18 cellular contexts compared by ENCODE assay signal in the genomic region with DNA sequence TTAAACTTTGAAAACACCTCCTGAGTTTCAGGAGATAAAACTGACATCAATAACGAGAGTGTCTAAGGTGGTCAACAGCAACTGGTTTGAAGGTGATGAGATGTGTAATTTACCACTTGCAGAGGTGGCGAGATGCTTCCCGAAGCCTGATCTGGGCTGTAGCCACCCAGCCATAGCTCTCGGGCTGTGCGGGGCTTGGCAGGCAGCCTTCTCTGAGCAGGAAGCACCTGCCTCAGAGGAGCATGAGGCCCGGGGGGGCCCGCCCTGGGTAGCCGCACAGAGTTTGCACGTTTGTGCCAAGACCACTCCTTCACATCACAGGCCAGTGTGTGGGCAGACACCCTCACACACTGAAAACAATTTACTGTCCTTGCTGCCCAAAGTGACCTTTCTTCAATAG.
DNase-seq lines count a peak whose midpoint lies in the region; ATAC-seq, FAIRE-seq and TF ChIP-seq lines count a peak whose summit lies in the region.
"Had no signal": no experiment of that assay in that cellular context is flagged by ENCODE, and none has a peak within 500 bp of the region (broad histone marks: within the 10 kb centered on the region; RNA-seq: fewer than 3 reads in every experiment).

No MANE protein-coding gene starts in this region.

- H2AFZ ChIP-seq in Loucy (ENCODE audit: low read length) = peak overlapping the region; percentile 19; the same call in 1 of the 2 replicates
- H2AFZ ChIP-seq: GM23338 had no signal

- intact Hi-C loops in body of pancreas (cut with DNase I) = no loop called here
- intact Hi-C loops in pancreas (cut with DNase I) = no loop called here

- no peak for ATAC-seq in body of pancreas
- ATAC-seq in pancreas = peak in 3 of 4 donors; percentile 47 to 59 (median 53)
- no peak for ATAC-seq in HG03342 (IDR thresholded peaks at IDR 0.05; ENCODE audit: unreplicated experiment)
- no peak for ATAC-seq in HG02870 (IDR thresholded peaks at IDR 0.05; ENCODE audit: unreplicated experiment)
- ATAC-seq: T-cell had no signal

- H3K9me3 ChIP-seq in Loucy (ENCODE audit: insufficient read depth, low read depth, low read length) (no peaks in the 10 kb centered on the region), body of pancreas (no peaks in the 10 kb centered on the region), pancreas (no peaks in the 10 kb centered on the region)
- H3K9me3 ChIP-seq: SJSA1 had no signal

- no peak overlapping the region for H3K9ac ChIP-seq in Loucy (ENCODE audit: low read depth, low read length, poor library complexity, severe bottlenecking)

- no peak for TF ChIP-seq POLR2A in body of pancreas (IDR thresholded peaks at IDR 0.05)

- no peaks in the 10 kb centered on the region for H3K9me2 ChIP-seq in Loucy (replicated peaks; ENCODE audit: low read depth, low read length)

- H3K36me3 ChIP-seq in Loucy (ENCODE audit: insufficient read depth, low read length) (no peaks in the 10 kb centered on the region), body of pancreas (replicated peaks in 1 of 2; ENCODE audit: insufficient read depth in 1 of 2, low read depth in 2 of 2) (no peaks in the 10 kb centered on the region), pancreas (no peaks in the 10 kb centered on the region)
- H3K36me3 ChIP-seq: SJSA1 had no signal

- no peak overlapping the region for H3K4me3 ChIP-seq in Loucy (ENCODE audit: low read length, poor library complexity, severe bottlenecking)
- H3K4me3 ChIP-seq in body of pancreas = no peak overlapping the region
- no peak overlapping the region for H3K4me3 ChIP-seq in pancreas
- H3K4me3 ChIP-seq: GM23338, lung, SJSA1 had no signal

- H3K4me1 ChIP-seq in Loucy (ENCODE audit: insufficient read depth, low read length, poor library complexity, severe bottlenecking) (peaks cover 10% of the 10 kb centered on the region), body of pancreas (no peaks in the 10 kb centered on the region), pancreas (no peaks in the 10 kb centered on the region)
- H3K4me1 ChIP-seq: SJSA1 had no signal

- no peak for TF ChIP-seq CTCF in Loucy (conservative IDR thresholded peaks at IDR 0.05; ENCODE audit: low read length)
- no peak for TF ChIP-seq CTCF in body of pancreas (IDR thresholded peaks at IDR 0.05)
- no peak for TF ChIP-seq CTCF in pancreas (IDR thresholded peaks at IDR 0.05)

- H4K20me1 ChIP-seq in Loucy (ENCODE audit: insufficient read depth, low read length, poor library complexity, severe bottlenecking) = no peaks in the 10 kb centered on the region

- no peaks in the 10 kb centered on the region for H3K27me3 ChIP-seq in Loucy (ENCODE audit: insufficient read depth, low read length, poor library complexity, severe bottlenecking)
- H3K27me3 ChIP-seq in body of pancreas = peaks cover 0 to 5% of the 10 kb centered on the region in 2 donors
- no peaks in the 10 kb centered on the region for H3K27me3 ChIP-seq in pancreas
- H3K27me3 ChIP-seq: SJSA1 had no signal

- peak overlapping the region; percentile 31 for H3K4me2 ChIP-seq in Loucy (ENCODE audit: low read depth, low read length, poor library complexity, severe bottlenecking)
- H3K4me2 ChIP-seq: GM23338 had no signal

- no peak for FAIRE-seq in pancreas (lab: Jason Lieb, UNC)
- FAIRE-seq: HTR-8/SVneo had no signal

- H3K27ac ChIP-seq in body of pancreas = no peak overlapping the region
- H3K27ac ChIP-seq in pancreas = no peak overlapping the region
- H3K27ac ChIP-seq: SJSA1 had no signal

- H3K79me2 ChIP-seq in Loucy (ENCODE audit: insufficient read depth, low read length) = no peaks in the 10 kb centered on the region

- DNase-seq in SHP77 (lab: John Stamatoyannopoulos, UW) (peak; percentile 46 to 62), SHP77 treated with DMSO at 0.1 percent for 48 hours (lab: John Stamatoyannopoulos, UW) (no peak), body of pancreas (peak in 3 of 4 donors; percentile 4 to 27 (median 26)), pancreas (peak in 2 of 6 donors; percentile 19 to 58), NCI-H226 (no peak)
- DNase-seq: activated CD4-positive, alpha-beta memory T cell treated with anti-CD3 and anti-CD28 coated beads, Interleukin-2, amount 10 ng/mL, durations not matched to agents 7 days and 5 days; aorta; central memory CD4-positive, alpha-beta T cell; islet precursor cell; NK-92 treated with Interleukin-12 subunit alpha and Interleukin-12 subunit beta, amount 100 ng/mL, for 24 hours; T-cell had no signal

- no peaks in the 10 kb centered on the region for H3F3A ChIP-seq in Loucy (ENCODE audit: low read depth)

- WGBS in body of pancreas, 2 donors = 15 to 26% methylated on average over 9 of the region's 9 CpGs
- 19 to 24% methylated on average over 9 of the region's 9 CpGs for WGBS in pancreas, 2 donors

Comparison
In these comparisons a context has a peak if more than half of its experiments do, and no peak if none do; other contexts are left out.
1. DNase-seq: peak in SHP77 (2 of 2) and body of pancreas (3 of 4); none in SHP77 treated with DMSO at 0.1 percent for 48 hours (single experiment) and NCI-H226 (single experiment).
2. ATAC-seq: peak in pancreas (3 of 4); none in body of pancreas (single experiment), HG03342 (single experiment) and HG02870 (single experiment).